Comparison of ENCODE assay signal across 8 cellular contexts in the genomic region with DNA sequence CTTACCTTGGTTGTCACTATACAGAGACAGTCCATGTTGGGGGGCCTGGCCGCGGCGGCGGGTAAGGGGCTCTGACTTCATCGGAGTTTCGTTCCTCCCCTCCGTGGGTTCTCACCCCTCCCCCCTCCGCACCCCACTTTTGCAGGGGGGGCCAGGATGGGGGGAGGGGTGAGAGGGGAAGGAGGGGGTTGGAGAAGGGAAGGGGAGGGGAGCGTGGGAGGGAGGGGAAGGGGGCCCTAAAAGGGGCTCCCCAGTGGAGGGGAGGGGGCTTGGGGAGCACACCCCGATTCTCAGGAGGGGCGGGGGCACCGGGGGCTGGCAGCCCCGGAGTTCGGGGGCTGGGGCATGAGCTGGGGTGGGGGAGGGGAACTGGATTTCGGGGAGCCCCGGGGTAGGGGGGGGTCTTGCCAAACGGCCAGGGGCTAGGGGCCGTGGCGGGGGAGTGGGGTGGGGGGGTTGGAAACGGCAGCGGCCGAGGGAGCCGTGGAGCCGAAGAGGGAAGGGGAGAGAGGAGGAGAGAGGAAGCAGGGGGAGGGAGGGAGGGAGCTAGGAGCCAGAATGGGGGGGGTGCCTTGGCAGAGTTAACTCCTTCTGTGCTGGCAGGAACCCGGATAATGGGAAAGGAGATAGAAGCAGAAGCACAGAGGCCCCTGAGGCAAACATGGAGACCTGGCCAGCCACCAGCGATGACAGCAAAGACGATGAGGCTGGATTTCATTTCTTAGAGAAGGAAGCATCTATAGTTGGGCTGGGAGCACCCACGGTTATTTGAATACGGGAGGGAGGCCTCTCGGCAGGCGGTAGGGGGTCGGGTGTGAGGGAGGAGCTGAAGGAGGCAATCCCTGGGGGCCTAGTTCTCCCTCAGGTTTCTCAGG. TPM values are rescaled to one million over a fixed set of nuclear protein-coding genes. Genes with fewer than 3 reads are reported as not detected.
DNase-seq lines count a peak whose midpoint lies in the region; ATAC-seq and TF ChIP-seq lines count a peak whose summit lies in the region.

No MANE protein-coding gene starts in this region.

- DNase-seq in BJ (ENCODE audit: low read depth) (no peak), epithelial cell of esophagus (ENCODE audit: low read depth) (peak; percentile 58), natural killer cell (no peak)
- DNase-seq in T-helper 2 cell treated with Interferon-gamma antibody and Interleukin-4, amounts not matched to agents 5 μg/mL and 100 μg/mL, for 36 hours (ENCODE audit: low spot score): no peak

- CTCF ChIA-PET in BJ (lab: Yijun Ruan, JAX): no interaction called here
- CTCF ChIA-PET in HEK293 (lab: Yijun Ruan, JAX): no interaction called here

- no peak overlapping the region for H3K27ac ChIP-seq in HEK293 (ENCODE audit: extremely low read depth, low read depth, low read length)

- peak overlapping the region; percentile 75 for H3K27ac Mint-ChIP-seq in T-helper 2 cell treated with Interferon-gamma antibody and Interleukin-4, amounts not matched to agents 5 μg/mL and 100 μg/mL, for 36 hours
- peak overlapping the region in 1 of 2 donors; percentile 98 for H3K27ac Mint-ChIP-seq in natural killer cell

- no peak for TF ChIP-seq CTCF in BJ (IDR thresholded peaks at IDR 0.05; ENCODE audit: insufficient read depth, low read depth, low read length)
- no peak for TF ChIP-seq CTCF in HEK293 (tag by site-specific recombination; IDR thresholded peaks at IDR 0.05)
- TF ChIP-seq CTCF in epithelial cell of esophagus (IDR thresholded peaks at IDR 0.05; ENCODE audit: insufficient read depth, low read depth, low read length, missing control alignments): no peak
- no peak for TF ChIP-seq CTCF in natural killer cell (IDR thresholded peaks at IDR 0.05)

- peaks cover 6% of the 10 kb centered on the region for H3K27me3 Mint-ChIP-seq in T-helper 2 cell treated with Interferon-gamma antibody and Interleukin-4, amounts not matched to agents 5 μg/mL and 100 μg/mL, for 36 hours (ENCODE audit: low read depth)
- peaks cover 2 to 14% of the 10 kb centered on the region in 2 donors for H3K27me3 Mint-ChIP-seq in natural killer cell (ENCODE audit: low read depth in 2 of 2)

- H3K9me3 ChIP-seq in HEK293 (ENCODE audit: control insufficient read depth, insufficient read depth, low read depth, low read length): no peaks in the 10 kb centered on the region

- H3K4me1 ChIP-seq in HEK293 (ENCODE audit: control insufficient read depth, insufficient read depth, low read length): peaks cover 11% of the 10 kb centered on the region

- H3K36me3 Mint-ChIP-seq in T-helper 2 cell treated with Interferon-gamma antibody and Interleukin-4, amounts not matched to agents 5 μg/mL and 100 μg/mL, for 36 hours (ENCODE audit: low read depth): peaks cover 8% of the 10 kb centered on the region
- H3K36me3 Mint-ChIP-seq in natural killer cell: no peaks in the 10 kb centered on the region

- POLR2A ChIA-PET in BJ (lab: Charles Lee): interaction anchor here (0.6 kb wide), 1 partner anchor 34 kb away, joined by 6 read pairs; a partner anchor contains a TSS
- POLR2A ChIA-PET in HEK293 (lab: Yijun Ruan, JAX): interaction anchor here (0.5 to 9.8 kb wide), 2 partner anchors 19 to 196 kb away, joined by 5 to 284 read pairs; a partner anchor contains a TSS

- H3K27me3 ChIP-seq in BJ (ENCODE audit: control insufficient read depth, insufficient read depth, low read length): no peaks in the 10 kb centered on the region

- peaks cover 64% of the 10 kb centered on the region for H3K4me1 Mint-ChIP-seq in T-helper 2 cell treated with Interferon-gamma antibody and Interleukin-4, amounts not matched to agents 5 μg/mL and 100 μg/mL, for 36 hours (ENCODE audit: low read depth)
- H3K4me1 Mint-ChIP-seq in natural killer cell: peaks cover 34 to 67% of the 10 kb centered on the region in 2 donors

- peak overlapping the region; percentile 91 for H3K4me3 Mint-ChIP-seq in T-helper 2 cell treated with Interferon-gamma antibody and Interleukin-4, amounts not matched to agents 5 μg/mL and 100 μg/mL, for 36 hours
- H3K4me3 Mint-ChIP-seq in natural killer cell: peak overlapping the region; percentile 17

- peaks cover 4% of the 10 kb centered on the region for H3K36me3 ChIP-seq in BJ (ENCODE audit: control insufficient read depth, insufficient read depth, low read length)
- H3K36me3 ChIP-seq in HEK293 (ENCODE audit: control insufficient read depth in 2 of 2, insufficient read depth in 1 of 2, low read length in 2 of 2): peaks cover 0 to 15% of the 10 kb centered on the region in 2 experiments; a peak in 1 of 3 replicates

- intact Hi-C loops in natural killer cell (cut with micrococcal nuclease): loop anchor here (5.0 to 10.0 kb wide), 2 partner anchors 35 to 467 kb away; a partner anchor contains a TSS

- peak overlapping the region; percentile 66 for H3K4me3 ChIP-seq in BJ (ENCODE audit: low read depth, low read length)
- peak overlapping the region; percentile 9 for H3K4me3 ChIP-seq in HEK293 (ENCODE audit: low read depth, low read length)
- peak overlapping the region; percentile 42 for H3K4me3 ChIP-seq in epithelial cell of esophagus (ENCODE audit: low read length)

- no peak for ATAC-seq in natural killer cell
- no peak for ATAC-seq in GM21529 (IDR thresholded peaks at IDR 0.05; ENCODE audit: unreplicated experiment)
- ATAC-seq in GM18907 (IDR thresholded peaks at IDR 0.05; ENCODE audit: unreplicated experiment): no peak
- no peak for ATAC-seq in GM21717 (IDR thresholded peaks at IDR 0.05; ENCODE audit: unreplicated experiment)

- H3K9me3 Mint-ChIP-seq in T-helper 2 cell treated with Interferon-gamma antibody and Interleukin-4, amounts not matched to agents 5 μg/mL and 100 μg/mL, for 36 hours: no peaks in the 10 kb centered on the region
- no peaks in the 10 kb centered on the region for H3K9me3 Mint-ChIP-seq in natural killer cell

TF ChIP-seq in HEK293, 187 proteins besides CTCF, POLR2A, EP300 and RAD21 (continues in another document):
- TF ChIP-seq KLF8 (tag by site-specific recombination; IDR thresholded peaks at IDR 0.05) (no peak), ZNF335 (tag by site-specific recombination; conservative IDR thresholded peaks at IDR 0.05) (peak; percentile 50; the same call in 1 of the 2 replicates), EGR2 (tag by site-specific recombination; IDR thresholded peaks at IDR 0.05; ENCODE audit: low read depth) (0 out of 2 replicates have a peak, but pooled peaks have one; percentile 26), PRDM1 (tag by site-specific recombination; IDR thresholded peaks at IDR 0.05) (0 out of 2 replicates have a peak, but pooled peaks have one; percentile 11), ZNF629 (tag by site-specific recombination; IDR thresholded peaks at IDR 0.05) (0 out of 2 replicates have a peak, but pooled peaks have one; percentile 40), ZNF544 (tag by site-specific recombination; IDR thresholded peaks at IDR 0.05) (no peak), ZNF585B (tag by site-specific recombination; IDR thresholded peaks at IDR 0.05) (no peak)
- TF ChIP-seq, protein P1, sequence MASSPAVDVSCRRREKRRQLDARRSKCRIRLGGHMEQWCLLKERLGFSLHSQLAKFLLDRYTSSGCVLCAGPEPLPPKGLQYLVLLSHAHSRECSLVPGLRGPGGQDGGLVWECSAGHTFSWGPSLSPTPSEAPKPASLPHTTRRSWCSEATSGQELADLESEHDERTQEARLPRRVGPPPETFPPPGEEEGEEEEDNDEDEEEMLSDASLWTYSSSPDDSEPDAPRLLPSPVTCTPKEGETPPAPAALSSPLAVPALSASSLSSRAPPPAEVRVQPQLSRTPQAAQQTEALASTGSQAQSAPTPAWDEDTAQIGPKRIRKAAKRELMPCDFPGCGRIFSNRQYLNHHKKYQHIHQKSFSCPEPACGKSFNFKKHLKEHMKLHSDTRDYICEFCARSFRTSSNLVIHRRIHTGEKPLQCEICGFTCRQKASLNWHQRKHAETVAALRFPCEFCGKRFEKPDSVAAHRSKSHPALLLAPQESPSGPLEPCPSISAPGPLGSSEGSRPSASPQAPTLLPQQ (tag by site-specific recombination; IDR thresholded peaks at IDR 0.05): no peak
- TF ChIP-seq, protein P2, sequence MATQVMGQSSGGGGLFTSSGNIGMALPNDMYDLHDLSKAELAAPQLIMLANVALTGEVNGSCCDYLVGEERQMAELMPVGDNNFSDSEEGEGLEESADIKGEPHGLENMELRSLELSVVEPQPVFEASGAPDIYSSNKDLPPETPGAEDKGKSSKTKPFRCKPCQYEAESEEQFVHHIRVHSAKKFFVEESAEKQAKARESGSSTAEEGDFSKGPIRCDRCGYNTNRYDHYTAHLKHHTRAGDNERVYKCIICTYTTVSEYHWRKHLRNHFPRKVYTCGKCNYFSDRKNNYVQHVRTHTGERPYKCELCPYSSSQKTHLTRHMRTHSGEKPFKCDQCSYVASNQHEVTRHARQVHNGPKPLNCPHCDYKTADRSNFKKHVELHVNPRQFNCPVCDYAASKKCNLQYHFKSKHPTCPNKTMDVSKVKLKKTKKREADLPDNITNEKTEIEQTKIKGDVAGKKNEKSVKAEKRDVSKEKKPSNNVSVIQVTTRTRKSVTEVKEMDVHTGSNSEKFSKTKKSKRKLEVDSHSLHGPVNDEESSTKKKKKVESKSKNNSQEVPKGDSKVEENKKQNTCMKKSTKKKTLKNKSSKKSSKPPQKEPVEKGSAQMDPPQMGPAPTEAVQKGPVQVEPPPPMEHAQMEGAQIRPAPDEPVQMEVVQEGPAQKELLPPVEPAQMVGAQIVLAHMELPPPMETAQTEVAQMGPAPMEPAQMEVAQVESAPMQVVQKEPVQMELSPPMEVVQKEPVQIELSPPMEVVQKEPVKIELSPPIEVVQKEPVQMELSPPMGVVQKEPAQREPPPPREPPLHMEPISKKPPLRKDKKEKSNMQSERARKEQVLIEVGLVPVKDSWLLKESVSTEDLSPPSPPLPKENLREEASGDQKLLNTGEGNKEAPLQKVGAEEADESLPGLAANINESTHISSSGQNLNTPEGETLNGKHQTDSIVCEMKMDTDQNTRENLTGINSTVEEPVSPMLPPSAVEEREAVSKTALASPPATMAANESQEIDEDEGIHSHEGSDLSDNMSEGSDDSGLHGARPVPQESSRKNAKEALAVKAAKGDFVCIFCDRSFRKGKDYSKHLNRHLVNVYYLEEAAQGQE (tag by site-specific recombination; IDR thresholded peaks at IDR 0.05): no peak

RNA-seq across cellular contexts. Expression of a gene that starts 2.3 kb away (rescaled TPM):
- 13.3 and 20.4 TPM in 2 replicates for polyA plus RNA-seq in BJ (2011; rRNA removed)
- 12.5 and 14.0 TPM in 2 replicates for polyA minus RNA-seq in BJ (2011; rRNA and poly(A)+ RNA removed)
- 10 to 100 TPM in 1 of 3 donors, 1 to 10 TPM in 2; 6.7 to 11.2 (median 8.6) TPM for total RNA-seq in natural killer cell

RNA-seq across cellular contexts. Expression of a gene that starts 2.4 kb away (rescaled TPM):
- 335 and 517 TPM in 2 replicates for polyA plus RNA-seq in BJ (2011; rRNA removed)
- 165 and 275 TPM in 2 replicates for polyA minus RNA-seq in BJ (2011; rRNA and poly(A)+ RNA removed)
- total RNA-seq in natural killer cell: 100 to 1,000 TPM; 439 to 637 (median 607) TPM

RNA-seq across cellular contexts. Expression of a gene that starts 17.0 kb away (rescaled TPM):
- 3.6 and 5.0 TPM in 2 replicates for polyA plus RNA-seq in BJ (2011; rRNA removed)
- polyA minus RNA-seq in BJ (2011; rRNA and poly(A)+ RNA removed): 11.0 and 13.7 TPM in 2 replicates
- 10 to 100 TPM; 46.5 to 66.6 (median 61.5) TPM for total RNA-seq in natural killer cell

RNA-seq across cellular contexts. Expression of a gene that starts 21.9 kb away (rescaled TPM):
- polyA plus RNA-seq in BJ (2011; rRNA removed): 59.0 and 72.8 TPM in 2 replicates
- polyA minus RNA-seq in BJ (2011; rRNA and poly(A)+ RNA removed): 31.7 and 70.2 TPM in 2 replicates
- total RNA-seq in natural killer cell: 10 to 100 TPM; 19.3 to 32.3 (median 20.8) TPM

RNA-seq across cellular contexts. Expression of a gene that starts 24.9 kb away (rescaled TPM):
- polyA plus RNA-seq in BJ (2011; rRNA removed): 762 and 865 TPM in 2 replicates
- 247 and 343 TPM in 2 replicates for polyA minus RNA-seq in BJ (2011; rRNA and poly(A)+ RNA removed)
- total RNA-seq in natural killer cell: 100 to 1,000 TPM; 256 to 277 (median 276) TPM

Comparison
In these comparisons a context has a peak if more than half of its experiments do, and no peak if none do; other contexts are left out.
1. H3K4me3 ChIP-seq: peak in every context shown above with its lines; median percentile 66 in BJ; 42 in epithelial cell of esophagus; 9 in HEK293.